ENCODE assay signal across 10 cellular contexts in the genomic region with DNA sequence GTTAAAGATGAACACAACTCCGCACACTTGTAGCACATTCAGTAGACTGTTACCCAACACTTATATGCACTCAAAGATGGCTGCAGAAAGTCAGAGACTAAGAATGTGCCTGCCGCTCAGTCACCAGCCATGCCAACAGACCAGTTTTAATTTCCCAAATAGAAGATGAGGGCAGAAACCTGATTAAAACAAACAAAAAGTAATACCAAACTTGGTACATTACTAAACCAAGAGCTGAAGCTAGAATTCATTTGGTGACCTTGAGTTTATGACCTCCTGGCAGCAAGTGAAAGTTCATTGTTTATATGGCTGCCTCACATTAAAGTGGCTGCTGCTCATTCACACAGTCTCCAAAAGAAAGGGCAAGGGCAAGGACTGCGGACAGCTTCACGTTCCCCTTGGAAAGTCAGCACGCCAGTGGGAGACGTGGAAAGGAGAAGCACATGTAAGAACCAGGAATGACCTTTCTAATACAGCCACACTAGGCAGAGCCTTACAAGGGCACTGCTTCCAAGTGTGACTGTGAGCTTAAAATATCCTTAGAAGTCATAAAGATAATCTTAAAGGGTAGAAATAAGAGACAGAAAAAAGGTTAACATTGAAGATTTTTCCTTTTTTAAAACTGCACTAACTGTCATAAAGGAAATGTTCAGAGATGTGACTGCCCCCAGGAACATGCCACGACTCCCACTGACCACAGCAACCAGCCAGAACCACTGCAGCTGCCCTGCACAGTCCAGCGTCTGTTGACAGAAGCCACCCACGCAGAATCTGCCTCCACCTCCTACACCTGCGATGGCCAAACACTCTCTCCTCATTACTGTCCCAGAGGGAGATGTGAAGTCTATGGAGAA.
DNase-seq lines count a peak whose midpoint lies in the region; ATAC-seq and TF ChIP-seq lines count a peak whose summit lies in the region.
"Had no signal": no experiment of that assay in that cellular context is flagged by ENCODE, and none has a peak within 500 bp of the region (broad histone marks: within the 10 kb centered on the region; RNA-seq: fewer than 3 reads in every experiment).

No MANE protein-coding gene starts in this region.

- H3K27ac ChIP-seq in left ventricle myocardium inferior (replicated peaks), result peak overlapping the region; percentile 80
- H3K27ac ChIP-seq in prostate gland, result peak overlapping the region; percentile 32 to 53

- peaks cover 55 to 62% of the 10 kb centered on the region in 2 donors for H3K36me3 Mint-ChIP-seq in CD14-positive monocyte
- H3K36me3 Mint-ChIP-seq in activated T-helper 17 cell treated with anti-CD3 and anti-CD28 coated beads, Interleukin-2, amount 50 U/mL, for 72 hours (ENCODE audit: low read depth), result peaks cover 99% of the 10 kb centered on the region

- no peaks in the 10 kb centered on the region for H3K9me3 ChIP-seq in left ventricle myocardium inferior (replicated peaks)
- no peaks in the 10 kb centered on the region for H3K9me3 ChIP-seq in prostate gland

- peaks cover 8% of the 10 kb centered on the region for H3K36me3 ChIP-seq in left ventricle myocardium inferior
- no peaks in the 10 kb centered on the region for H3K36me3 ChIP-seq in prostate gland

- intact Hi-C loops in CD14-positive monocyte (cut with micrococcal nuclease), result no loop called here
- intact Hi-C loops in left ventricle myocardium inferior (cut with micrococcal nuclease), result no loop called here
- intact Hi-C loops in prostate gland (cut with DNase I), result no loop called here

- TF ChIP-seq CTCF in CD14-positive monocyte (IDR thresholded peaks at IDR 0.05), result no peak
- no peak for TF ChIP-seq CTCF in left ventricle myocardium inferior (IDR thresholded peaks at IDR 0.05; ENCODE audit: borderline replicate concordance)
- no peak for TF ChIP-seq CTCF in prostate gland (IDR thresholded peaks at IDR 0.05)

- H3K9me3 Mint-ChIP-seq in CD14-positive monocyte, result peaks cover 0 to 2% (median 0%) of the 10 kb centered on the region in 7 donors
- H3K9me3 Mint-ChIP-seq in activated T-helper 17 cell treated with anti-CD3 and anti-CD28 coated beads, Interleukin-2, amount 50 U/mL, for 72 hours, result no peaks in the 10 kb centered on the region

- 43% methylated on average over 10 of the region's 10 CpGs for WGBS in prostate gland

- H3K27ac Mint-ChIP-seq in CD14-positive monocyte, result peak overlapping the region in 4 of 7 donors; percentile 21 to 60 (median 30)
- peak overlapping the region; percentile 98 for H3K27ac Mint-ChIP-seq in activated T-helper 17 cell treated with anti-CD3 and anti-CD28 coated beads, Interleukin-2, amount 50 U/mL, for 72 hours
- H3K27ac Mint-ChIP-seq: activated CD8-positive, alpha-beta T cell treated with anti-CD3 and anti-CD28 coated beads, Interleukin-2, amount 10 ng/mL, durations not matched to agents 7 days and 5 days had no signal

- H3K27me3 ChIP-seq in left ventricle myocardium inferior (ENCODE audit: low read depth), result no peaks in the 10 kb centered on the region
- no peaks in the 10 kb centered on the region for H3K27me3 ChIP-seq in prostate gland (replicated peaks; ENCODE audit: insufficient read depth)

- no peak overlapping the region for H3K4me3 Mint-ChIP-seq in CD14-positive monocyte
- H3K4me3 Mint-ChIP-seq in activated T-helper 17 cell treated with anti-CD3 and anti-CD28 coated beads, Interleukin-2, amount 50 U/mL, for 72 hours, result peak overlapping the region; percentile 40
- H3K4me3 Mint-ChIP-seq: activated CD8-positive, alpha-beta T cell treated with anti-CD3 and anti-CD28 coated beads, Interleukin-2, amount 10 ng/mL, durations not matched to agents 7 days and 5 days had no signal

- peaks cover 26% of the 10 kb centered on the region for H3K4me1 Mint-ChIP-seq in CD14-positive monocyte
- H3K4me1 Mint-ChIP-seq in activated T-helper 17 cell treated with anti-CD3 and anti-CD28 coated beads, Interleukin-2, amount 50 U/mL, for 72 hours, result peaks cover 48% of the 10 kb centered on the region

- TF ChIP-seq POLR2A in prostate gland (IDR thresholded peaks at IDR 0.05), result no peak

- no peak for ATAC-seq in activated T-helper 17 cell treated with anti-CD3 and anti-CD28 coated beads, Interleukin-2, amount 50 U/mL, for 72 hours (replicated peaks)
- ATAC-seq in GM18861 (IDR thresholded peaks at IDR 0.05; ENCODE audit: unreplicated experiment), result no peak
- no peak for ATAC-seq in GM18520 (IDR thresholded peaks at IDR 0.05; ENCODE audit: unreplicated experiment)

- peaks cover 0 to 5% (median 2%) of the 10 kb centered on the region in 3 donors for H3K27me3 Mint-ChIP-seq in CD14-positive monocyte (ENCODE audit: low read depth in 3 of 3)
- no peaks in the 10 kb centered on the region for H3K27me3 Mint-ChIP-seq in activated T-helper 17 cell treated with anti-CD3 and anti-CD28 coated beads, Interleukin-2, amount 50 U/mL, for 72 hours

- H3K4me1 ChIP-seq in left ventricle myocardium inferior (peaks cover 84% of the 10 kb centered on the region), prostate gland (replicated peaks) (peaks cover 14% of the 10 kb centered on the region)

- H3K4me3 ChIP-seq in left ventricle myocardium inferior (peak overlapping the region; percentile 2), prostate gland (no peak overlapping the region)

- DNase-seq in CD14-positive monocyte (ENCODE audit: low spot score), result no peak
- no peak for DNase-seq in left ventricle myocardium inferior
- DNase-seq in prostate gland (ENCODE audit: low spot score), result no peak
- DNase-seq in GM19238 (ENCODE audit: insufficient read length, low spot score), result no peak
- DNase-seq in activated gamma-delta T cell treated with Interleukin-2 at 50 U/mL for 16 hours, result no peak
- DNase-seq: NCI-H2081 had no signal
